ENCODE assay signal across 33 cellular contexts in the genomic region with DNA sequence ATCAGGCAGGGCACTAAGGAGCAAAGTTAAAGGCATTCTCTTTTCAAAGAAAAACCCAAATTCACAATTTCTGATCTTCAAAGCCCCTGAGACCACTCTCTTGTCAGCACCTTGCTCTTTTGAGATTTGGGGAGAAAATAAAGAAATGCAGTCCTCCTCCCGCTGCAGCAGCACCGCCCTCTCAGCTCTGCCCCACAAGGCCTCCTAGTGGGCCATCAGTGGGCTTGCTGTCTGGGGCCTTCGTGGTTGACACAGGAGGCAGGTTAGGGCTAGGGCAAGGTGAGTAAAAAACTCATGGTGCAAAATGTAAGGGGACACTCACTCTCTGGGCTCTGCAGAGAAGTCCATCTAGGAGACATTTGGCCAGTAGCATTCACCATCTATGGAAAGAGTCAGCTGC.
"Had no signal": no experiment of that assay in that cellular context is flagged by ENCODE, and none has a peak within 500 bp of the region (broad histone marks: within the 10 kb centered on the region; RNA-seq: fewer than 3 reads in every experiment).

No MANE protein-coding gene starts in this region.

- H3K36me3 ChIP-seq: MG63 had no signal

- DNase-seq: Karpas-422, MG63, MM.1S, MV-4-11, NCI-H1048, NCI-H1092, NCI-H1092 treated with DMSO at 0.1 percent for 48 hours, NCI-H1105, NCI-H1105 treated with DMSO at 0.1 percent for 48 hours, NCI-H1417, NCI-H1417 treated with DMSO at 0.1 percent for 48 hours, NCI-H1436, NCI-H1436 treated with DMSO at 0.1 percent for 48 hours, NCI-H146, NCI-H1694, NCI-H1694 treated with DMSO at 0.1 percent for 48 hours, NCI-H187, NCI-H187 treated with DMSO at 0.1 percent for 48 hours, NCI-H1930, NCI-H2029, NCI-H2029 treated with DMSO at 0.1 percent for 48 hours, NCI-H2081, NCI-H2081 treated with DMSO at 0.1 percent for 48 hours, NCI-H2107, NCI-H2171, NCI-H2227 treated with DMSO at 0.1 percent for 48 hours, NCI-H226, NCI-H345, NCI-H446, NCI-H446 treated with DMSO at 0.1 percent for 48 hours, NCI-H510A, NCI-H510A treated with DMSO at 0.1 percent for 48 hours, NCI-H524 had no signal

- H3K4me3 ChIP-seq: MG63 had no signal

- H3K9me3 ChIP-seq: MG63 had no signal
